In genomic region chr5:18764161-18764560, GRCh38 we compare ENCODE assay signal across 25 cellular contexts.
DNase-seq lines count a peak whose midpoint lies in the region; ATAC-seq, FAIRE-seq and TF ChIP-seq lines count a peak whose summit lies in the region.
"Had no signal": no experiment of that assay in that cellular context is flagged by ENCODE, and none has a peak within 500 bp of the region (broad histone marks: within the 10 kb centered on the region; RNA-seq: fewer than 3 reads in every experiment).

No MANE protein-coding gene starts in this region.

- intact Hi-C loops in mammary epithelial cell (cut with micrococcal nuclease) = no loop called here
- intact Hi-C loops in breast epithelium (cut with DNase I; ENCODE audit: low total_unique reads) = no loop called here
- intact Hi-C loops in natural killer cell (cut with micrococcal nuclease) = no loop called here

- H3K36me3 ChIP-seq in mammary epithelial cell (ENCODE audit: insufficient read depth, low read length) (no peaks in the 10 kb centered on the region), breast epithelium (no peaks in the 10 kb centered on the region), bronchial epithelial cell (ENCODE audit: control insufficient read depth, insufficient read depth, low read length) (no peaks in the 10 kb centered on the region)
- H3K36me3 ChIP-seq: BE2C; BLaER1 treated with 17β-estradiol and CSF1 and Interleukin-3, amounts not matched to agents 10 nM and 100 nM; HAP-1 had no signal

- no peak overlapping the region for H3K4me3 Mint-ChIP-seq in natural killer cell
- H3K4me3 Mint-ChIP-seq: CD14-positive monocyte; CD4-positive, alpha-beta T cell; CD8-positive, alpha-beta memory T cell; HFFc6 had no signal

- no peak overlapping the region for H3K27ac Mint-ChIP-seq in natural killer cell
- H3K27ac Mint-ChIP-seq: CD14-positive monocyte; CD4-positive, alpha-beta T cell; CD8-positive, alpha-beta memory T cell; HFFc6 had no signal

- TF ChIP-seq CTCF in mammary epithelial cell (conservative IDR thresholded peaks at IDR 0.05 in 1 of 2, IDR thresholded peaks at IDR 0.05 in 1 of 2; ENCODE audit: extremely low read depth in 1 of 2, insufficient read depth in 1 of 2, low read depth in 1 of 2, low read length in 2 of 2) (no peak), breast epithelium (IDR thresholded peaks at IDR 0.05) (no peak), bronchial epithelial cell (IDR thresholded peaks at IDR 0.05; ENCODE audit: insufficient read depth, low read length, severe bottlenecking) (no peak), foreskin keratinocyte (conservative IDR thresholded peaks at IDR 0.05) (no peak), natural killer cell (IDR thresholded peaks at IDR 0.05) (no peak)

- H3K27me3 Mint-ChIP-seq in natural killer cell (ENCODE audit: low read depth in 2 of 2) = no peaks in the 10 kb centered on the region
- H3K27me3 Mint-ChIP-seq: CD4-positive, alpha-beta T cell; CD8-positive, alpha-beta memory T cell had no signal

- H3K9me3 ChIP-seq in mammary epithelial cell (replicated peaks; ENCODE audit: insufficient read depth, low read length) = no peaks in the 10 kb centered on the region
- no peaks in the 10 kb centered on the region for H3K9me3 ChIP-seq in breast epithelium
- H3K9me3 ChIP-seq: A549; BE2C; BLaER1 treated with 17β-estradiol and CSF1 and Interleukin-3, amounts not matched to agents 10 nM and 100 nM; HAP-1 had no signal

- no peaks in the 10 kb centered on the region for H3K4me1 Mint-ChIP-seq in natural killer cell

- H3K9ac ChIP-seq in mammary epithelial cell (ENCODE audit: insufficient read depth, low read length) = no peak overlapping the region
- H3K9ac ChIP-seq: BLaER1 treated with 17β-estradiol and CSF1 and Interleukin-3, amounts not matched to agents 10 nM and 100 nM had no signal

- no peaks in the 10 kb centered on the region for H3K27me3 ChIP-seq in mammary epithelial cell (ENCODE audit: insufficient read depth, low read length)
- no peaks in the 10 kb centered on the region for H3K27me3 ChIP-seq in breast epithelium
- H3K27me3 ChIP-seq in bronchial epithelial cell (ENCODE audit: control insufficient read depth, insufficient read depth, low read length) = no peaks in the 10 kb centered on the region
- H3K27me3 ChIP-seq in foreskin keratinocyte = no peaks in the 10 kb centered on the region
- H3K27me3 ChIP-seq: BE2C; BLaER1 treated with 17β-estradiol and CSF1 and Interleukin-3, amounts not matched to agents 10 nM and 100 nM had no signal

- FAIRE-seq in bronchial epithelial cell (lab: Jason Lieb, UNC) = no peak
- FAIRE-seq: A549, G401.6, GM12892, H54 had no signal

- H3K36me3 Mint-ChIP-seq in natural killer cell = no peaks in the 10 kb centered on the region
- H3K36me3 Mint-ChIP-seq: CD14-positive monocyte; CD8-positive, alpha-beta memory T cell had no signal

- DNase-seq in mammary epithelial cell (peak; percentile 23), breast epithelium (ENCODE audit: low spot score in 2 of 2) (no peak), bronchial epithelial cell (ENCODE audit: low read depth) (peak; percentile 65), foreskin keratinocyte (peak in 1 of 2 donors; percentile 28), natural killer cell (no peak), RKO (ENCODE audit: low spot score) (no peak)
- DNase-seq: 8988T; ACHN; AML-193; BE2C; CD4-positive, alpha-beta T cell; CD8-positive, alpha-beta memory T cell; DMS 273 treated with DMSO at 0.1 percent for 48 hours; DMS53; DND-41; GOT3; HFFc6 had no signal

- no peaks in the 10 kb centered on the region for H3K9me3 Mint-ChIP-seq in natural killer cell
- H3K9me3 Mint-ChIP-seq: CD4-positive, alpha-beta T cell; CD8-positive, alpha-beta memory T cell had no signal

- no peak overlapping the region for H3K4me3 ChIP-seq in mammary epithelial cell (replicated peaks in 1 of 3; ENCODE audit: insufficient read depth in 1 of 3, low read depth in 2 of 3, low read length in 3 of 3)
- H3K4me3 ChIP-seq in breast epithelium = no peak overlapping the region
- no peak overlapping the region for H3K4me3 ChIP-seq in bronchial epithelial cell (ENCODE audit: low read depth, low read length)
- H3K4me3 ChIP-seq: A549; BLaER1 treated with 17β-estradiol and CSF1 and Interleukin-3, amounts not matched to agents 10 nM and 100 nM; HAP-1 had no signal

- H3K4me1 ChIP-seq in mammary epithelial cell (ENCODE audit: insufficient read depth, low read length) (no peaks in the 10 kb centered on the region), breast epithelium (no peaks in the 10 kb centered on the region), foreskin keratinocyte (peaks cover 14% of the 10 kb centered on the region)
- H3K4me1 ChIP-seq: BE2C, HAP-1 had no signal

- H4K20me1 ChIP-seq in mammary epithelial cell (ENCODE audit: insufficient read depth, low read length) = no peaks in the 10 kb centered on the region
- H4K20me1 ChIP-seq: BLaER1 treated with 17β-estradiol and CSF1 and Interleukin-3, amounts not matched to agents 10 nM and 100 nM had no signal

- peak; percentile 55 for ATAC-seq in foreskin keratinocyte
- ATAC-seq in HG03571 (IDR thresholded peaks at IDR 0.05; ENCODE audit: unreplicated experiment) = no peak
- ATAC-seq in natural killer cell = no peak
- ATAC-seq: A549 had no signal

- in situ Hi-C loops in mammary epithelial cell (cut with MboI; ENCODE audit: low sequenced_read_pairs in 2 of 2) = no loop called here

- H2AFZ ChIP-seq in mammary epithelial cell (ENCODE audit: low read depth, low read length) = no peak overlapping the region

- no peak overlapping the region for H3K4me2 ChIP-seq in mammary epithelial cell (ENCODE audit: insufficient read depth, low read depth, low read length)
- H3K4me2 ChIP-seq: A549; BLaER1 treated with 17β-estradiol and CSF1 and Interleukin-3, amounts not matched to agents 10 nM and 100 nM had no signal

- CTCF ChIA-PET in mammary epithelial cell (lab: Charles Lee; ENCODE audit: low non-redundant PET) = no interaction called here

- dilution Hi-C loops in mammary epithelial cell (cut with HindIII; ENCODE audit: low sequenced_read_pairs) = no loop called here

- no peaks in the 10 kb centered on the region for H3K79me2 ChIP-seq in mammary epithelial cell (ENCODE audit: insufficient read depth, low read length)

- no TSS peak for BruUV-seq in mammary epithelial cell (replicated peaks; lab: Mats Ljungman, UMichigan)

- no peak for TF ChIP-seq POLR2A in breast epithelium (IDR thresholded peaks at IDR 0.05)

- H3K27ac ChIP-seq in mammary epithelial cell (ENCODE audit: insufficient read depth, low read depth, low read length) = no peak overlapping the region
- no peak overlapping the region for H3K27ac ChIP-seq in breast epithelium
- no peak overlapping the region for H3K27ac ChIP-seq in foreskin keratinocyte
- H3K27ac ChIP-seq: A549; BLaER1 treated with 17β-estradiol and CSF1 and Interleukin-3, amounts not matched to agents 10 nM and 100 nM had no signal

Comparison
In these comparisons a context has a peak if more than half of its experiments do, and no peak if none do; other contexts are left out.
1. DNase-seq: peak in mammary epithelial cell (single experiment) and bronchial epithelial cell (single experiment); none in breast epithelium (0 of 2), natural killer cell (single experiment) and RKO (single experiment).